In the genomic region with DNA sequence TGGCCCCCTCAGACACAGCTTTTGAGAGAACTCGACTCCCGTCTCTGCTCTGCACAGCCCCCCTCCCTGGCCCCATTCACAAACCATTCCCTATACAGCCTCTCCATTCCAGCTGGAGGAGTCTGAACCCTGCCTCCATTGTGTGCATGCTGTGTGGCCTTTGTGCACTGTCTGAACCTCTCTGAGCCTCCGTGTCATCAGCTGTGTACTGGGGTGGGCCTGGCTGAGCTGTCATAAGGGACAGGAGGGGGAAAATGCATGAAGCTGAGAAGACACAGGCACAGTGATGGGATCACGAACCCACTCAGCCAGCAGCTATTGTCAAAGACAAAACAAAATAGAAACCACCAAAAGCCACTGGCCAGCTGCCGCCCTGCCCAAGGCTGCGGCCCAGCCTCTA, we compare ENCODE assay signal across 1 cellular context.
TF ChIP-seq lines count a peak whose summit lies in the region.

No MANE protein-coding gene starts in this region.

TF ChIP-seq in K562, 482 proteins besides CTCF, POLR2A, EP300 and RAD21 (continued from another document and continues in another):
- no peak for TF ChIP-seq PREB (CRISPR knock-in tag; IDR thresholded peaks at IDR 0.05)
- no peak for TF ChIP-seq WHSC1 (IDR thresholded peaks at IDR 0.05; ENCODE audit: low read length)
- TF ChIP-seq MCM7 (IDR thresholded peaks at IDR 0.05), result no peak
- peak; percentile 51 for TF ChIP-seq DACH1 (IDR thresholded peaks at IDR 0.05; ENCODE audit: partially characterized antibody)
- TF ChIP-seq SIN3B (IDR thresholded peaks at IDR 0.05; ENCODE audit: low read depth), result no peak
- peak; percentile 89; the same call in 1 of the 2 replicates for TF ChIP-seq PTBP1 (IDR thresholded peaks at IDR 0.05; ENCODE audit: low read depth, low read length)
- no peak for TF ChIP-seq ZNF445 (CRISPR knock-in tag; IDR thresholded peaks at IDR 0.05; ENCODE audit: low read depth)
- TF ChIP-seq, protein P1, sequence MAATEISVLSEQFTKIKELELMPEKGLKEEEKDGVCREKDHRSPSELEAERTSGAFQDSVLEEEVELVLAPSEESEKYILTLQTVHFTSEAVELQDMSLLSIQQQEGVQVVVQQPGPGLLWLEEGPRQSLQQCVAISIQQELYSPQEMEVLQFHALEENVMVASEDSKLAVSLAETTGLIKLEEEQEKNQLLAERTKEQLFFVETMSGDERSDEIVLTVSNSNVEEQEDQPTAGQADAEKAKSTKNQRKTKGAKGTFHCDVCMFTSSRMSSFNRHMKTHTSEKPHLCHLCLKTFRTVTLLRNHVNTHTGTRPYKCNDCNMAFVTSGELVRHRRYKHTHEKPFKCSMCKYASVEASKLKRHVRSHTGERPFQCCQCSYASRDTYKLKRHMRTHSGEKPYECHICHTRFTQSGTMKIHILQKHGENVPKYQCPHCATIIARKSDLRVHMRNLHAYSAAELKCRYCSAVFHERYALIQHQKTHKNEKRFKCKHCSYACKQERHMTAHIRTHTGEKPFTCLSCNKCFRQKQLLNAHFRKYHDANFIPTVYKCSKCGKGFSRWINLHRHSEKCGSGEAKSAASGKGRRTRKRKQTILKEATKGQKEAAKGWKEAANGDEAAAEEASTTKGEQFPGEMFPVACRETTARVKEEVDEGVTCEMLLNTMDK (IDR thresholded peaks at IDR 0.05; ENCODE audit: borderline replicate concordance, insufficient read depth, low read depth, low read length, poor library complexity, severe bottlenecking), result no peak
- TF ChIP-seq ERF (CRISPR knock-in tag; IDR thresholded peaks at IDR 0.05), result no peak
- TF ChIP-seq DIDO1 (tag; IDR thresholded peaks at IDR 0.05; ENCODE audit: low read depth), result no peak
- TF ChIP-seq, protein P2, sequence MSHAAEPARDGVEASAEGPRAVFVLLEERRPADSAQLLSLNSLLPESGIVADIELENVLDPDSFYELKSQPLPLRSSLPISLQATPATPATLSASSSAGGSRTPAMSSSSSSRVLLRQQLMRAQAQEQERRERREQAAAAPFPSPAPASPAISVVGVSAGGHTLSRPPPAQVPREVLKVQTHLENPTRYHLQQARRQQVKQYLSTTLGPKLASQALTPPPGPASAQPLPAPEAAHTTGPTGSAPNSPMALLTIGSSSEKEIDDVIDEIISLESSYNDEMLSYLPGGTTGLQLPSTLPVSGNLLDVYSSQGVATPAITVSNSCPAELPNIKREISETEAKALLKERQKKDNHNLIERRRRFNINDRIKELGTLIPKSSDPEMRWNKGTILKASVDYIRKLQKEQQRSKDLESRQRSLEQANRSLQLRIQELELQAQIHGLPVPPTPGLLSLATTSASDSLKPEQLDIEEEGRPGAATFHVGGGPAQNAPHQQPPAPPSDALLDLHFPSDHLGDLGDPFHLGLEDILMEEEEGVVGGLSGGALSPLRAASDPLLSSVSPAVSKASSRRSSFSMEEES (CRISPR knock-in tag; IDR thresholded peaks at IDR 0.05), result no peak
- TF ChIP-seq ZFP36 (IDR thresholded peaks at IDR 0.05; ENCODE audit: low read depth, low read length, partially characterized antibody), result peak; percentile 85
- TF ChIP-seq NFIC (IDR thresholded peaks at IDR 0.05), result no peak
- TF ChIP-seq, protein P3, sequence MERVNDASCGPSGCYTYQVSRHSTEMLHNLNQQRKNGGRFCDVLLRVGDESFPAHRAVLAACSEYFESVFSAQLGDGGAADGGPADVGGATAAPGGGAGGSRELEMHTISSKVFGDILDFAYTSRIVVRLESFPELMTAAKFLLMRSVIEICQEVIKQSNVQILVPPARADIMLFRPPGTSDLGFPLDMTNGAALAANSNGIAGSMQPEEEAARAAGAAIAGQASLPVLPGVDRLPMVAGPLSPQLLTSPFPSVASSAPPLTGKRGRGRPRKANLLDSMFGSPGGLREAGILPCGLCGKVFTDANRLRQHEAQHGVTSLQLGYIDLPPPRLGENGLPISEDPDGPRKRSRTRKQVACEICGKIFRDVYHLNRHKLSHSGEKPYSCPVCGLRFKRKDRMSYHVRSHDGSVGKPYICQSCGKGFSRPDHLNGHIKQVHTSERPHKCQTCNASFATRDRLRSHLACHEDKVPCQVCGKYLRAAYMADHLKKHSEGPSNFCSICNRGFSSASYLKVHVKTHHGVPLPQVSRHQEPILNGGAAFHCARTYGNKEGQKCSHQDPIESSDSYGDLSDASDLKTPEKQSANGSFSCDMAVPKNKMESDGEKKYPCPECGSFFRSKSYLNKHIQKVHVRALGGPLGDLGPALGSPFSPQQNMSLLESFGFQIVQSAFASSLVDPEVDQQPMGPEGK (CRISPR knock-in tag; IDR thresholded peaks at IDR 0.05; ENCODE audit: borderline replicate concordance), result no peak
- no peak for TF ChIP-seq MECOM (CRISPR knock-in tag; IDR thresholded peaks at IDR 0.05)
- no peak for TF ChIP-seq ETV1 (tag; conservative IDR thresholded peaks at IDR 0.05; ENCODE audit: low read depth)
- TF ChIP-seq ADNP (tag; IDR thresholded peaks at IDR 0.05), result peak; percentile 54
- TF ChIP-seq ZBTB17 (CRISPR knock-in tag; IDR thresholded peaks at IDR 0.05), result no peak
- TF ChIP-seq SOX6 (IDR thresholded peaks at IDR 0.05), result no peak
- TF ChIP-seq NRF1 (conservative IDR thresholded peaks at IDR 0.05 in 1 of 2, IDR thresholded peaks at IDR 0.05 in 1 of 2), result no peak
- TF ChIP-seq HDAC2 (IDR thresholded peaks at IDR 0.05), result peak; percentile 31; the same call in 1 of the 2 replicates
- TF ChIP-seq GTF2E2 (tag; IDR thresholded peaks at IDR 0.05), result no peak
- TF ChIP-seq ZNF766 (CRISPR knock-in tag; conservative IDR thresholded peaks at IDR 0.05), result no peak
- TF ChIP-seq, protein P4, sequence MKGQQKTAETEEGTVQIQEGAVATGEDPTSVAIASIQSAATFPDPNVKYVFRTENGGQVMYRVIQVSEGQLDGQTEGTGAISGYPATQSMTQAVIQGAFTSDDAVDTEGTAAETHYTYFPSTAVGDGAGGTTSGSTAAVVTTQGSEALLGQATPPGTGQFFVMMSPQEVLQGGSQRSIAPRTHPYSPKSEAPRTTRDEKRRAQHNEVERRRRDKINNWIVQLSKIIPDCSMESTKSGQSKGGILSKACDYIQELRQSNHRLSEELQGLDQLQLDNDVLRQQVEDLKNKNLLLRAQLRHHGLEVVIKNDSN (CRISPR knock-in tag; IDR thresholded peaks at IDR 0.05), result no peak
- no peak for TF ChIP-seq ZHX1 (conservative IDR thresholded peaks at IDR 0.05; ENCODE audit: low read length)
- TF ChIP-seq MLLT1 (IDR thresholded peaks at IDR 0.05), result no peak
- no peak for TF ChIP-seq TRIM24 (IDR thresholded peaks at IDR 0.05)
- TF ChIP-seq ZNF197 (CRISPR knock-in tag; IDR thresholded peaks at IDR 0.05; ENCODE audit: low read depth), result no peak
- TF ChIP-seq FUS (optimal IDR thresholded peaks at IDR 0.05; ENCODE audit: low read depth, low read length), result no peak
- TF ChIP-seq FOSL1 (tag; conservative IDR thresholded peaks at IDR 0.05), result no peak
- TF ChIP-seq ZNF354B (CRISPR knock-in tag; IDR thresholded peaks at IDR 0.05), result no peak
- TF ChIP-seq GTF2B (IDR thresholded peaks at IDR 0.05; ENCODE audit: extremely low read depth, insufficient read length), result no peak
- peak; percentile 34 to 75; a peak in 3 of 4 replicates for TF ChIP-seq KDM1A (IDR thresholded peaks at IDR 0.05)
- TF ChIP-seq, protein P5, sequence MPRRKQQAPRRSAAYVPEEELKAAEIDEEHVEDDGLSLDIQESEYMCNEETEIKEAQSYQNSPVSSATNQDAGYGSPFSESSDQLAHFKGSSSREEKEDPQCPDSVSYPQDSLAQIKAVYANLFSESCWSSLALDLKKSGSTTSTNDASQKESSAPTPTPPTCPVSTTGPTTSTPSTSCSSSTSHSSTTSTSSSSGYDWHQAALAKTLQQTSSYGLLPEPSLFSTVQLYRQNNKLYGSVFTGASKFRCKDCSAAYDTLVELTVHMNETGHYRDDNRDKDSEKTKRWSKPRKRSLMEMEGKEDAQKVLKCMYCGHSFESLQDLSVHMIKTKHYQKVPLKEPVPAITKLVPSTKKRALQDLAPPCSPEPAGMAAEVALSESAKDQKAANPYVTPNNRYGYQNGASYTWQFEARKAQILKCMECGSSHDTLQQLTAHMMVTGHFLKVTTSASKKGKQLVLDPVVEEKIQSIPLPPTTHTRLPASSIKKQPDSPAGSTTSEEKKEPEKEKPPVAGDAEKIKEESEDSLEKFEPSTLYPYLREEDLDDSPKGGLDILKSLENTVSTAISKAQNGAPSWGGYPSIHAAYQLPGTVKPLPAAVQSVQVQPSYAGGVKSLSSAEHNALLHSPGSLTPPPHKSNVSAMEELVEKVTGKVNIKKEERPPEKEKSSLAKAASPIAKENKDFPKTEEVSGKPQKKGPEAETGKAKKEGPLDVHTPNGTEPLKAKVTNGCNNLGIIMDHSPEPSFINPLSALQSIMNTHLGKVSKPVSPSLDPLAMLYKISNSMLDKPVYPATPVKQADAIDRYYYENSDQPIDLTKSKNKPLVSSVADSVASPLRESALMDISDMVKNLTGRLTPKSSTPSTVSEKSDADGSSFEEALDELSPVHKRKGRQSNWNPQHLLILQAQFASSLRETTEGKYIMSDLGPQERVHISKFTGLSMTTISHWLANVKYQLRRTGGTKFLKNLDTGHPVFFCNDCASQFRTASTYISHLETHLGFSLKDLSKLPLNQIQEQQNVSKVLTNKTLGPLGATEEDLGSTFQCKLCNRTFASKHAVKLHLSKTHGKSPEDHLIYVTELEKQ (CRISPR knock-in tag; IDR thresholded peaks at IDR 0.05), result no peak
- no peak for TF ChIP-seq CBX1 (IDR thresholded peaks at IDR 0.05; ENCODE audit: low read depth)
- TF ChIP-seq STAG1 (CRISPR knock-in tag; IDR thresholded peaks at IDR 0.05; ENCODE audit: borderline replicate concordance), result no peak
- no peak for TF ChIP-seq TBP (optimal IDR thresholded peaks at IDR 0.05; ENCODE audit: low read depth, low read length)
- TF ChIP-seq, protein P6, sequence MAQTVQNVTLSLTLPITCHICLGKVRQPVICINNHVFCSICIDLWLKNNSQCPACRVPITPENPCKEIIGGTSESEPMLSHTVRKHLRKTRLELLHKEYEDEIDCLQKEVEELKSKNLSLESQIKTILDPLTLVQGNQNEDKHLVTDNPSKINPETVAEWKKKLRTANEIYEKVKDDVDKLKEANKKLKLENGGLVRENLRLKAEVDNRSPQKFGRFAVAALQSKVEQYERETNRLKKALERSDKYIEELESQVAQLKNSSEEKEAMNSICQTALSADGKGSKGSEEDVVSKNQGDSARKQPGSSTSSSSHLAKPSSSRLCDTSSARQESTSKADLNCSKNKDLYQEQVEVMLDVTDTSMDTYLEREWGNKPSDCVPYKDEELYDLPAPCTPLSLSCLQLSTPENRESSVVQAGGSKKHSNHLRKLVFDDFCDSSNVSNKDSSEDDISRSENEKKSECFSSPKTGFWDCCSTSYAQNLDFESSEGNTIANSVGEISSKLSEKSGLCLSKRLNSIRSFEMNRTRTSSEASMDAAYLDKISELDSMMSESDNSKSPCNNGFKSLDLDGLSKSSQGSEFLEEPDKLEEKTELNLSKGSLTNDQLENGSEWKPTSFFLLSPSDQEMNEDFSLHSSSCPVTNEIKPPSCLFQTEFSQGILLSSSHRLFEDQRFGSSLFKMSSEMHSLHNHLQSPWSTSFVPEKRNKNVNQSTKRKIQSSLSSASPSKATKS (CRISPR knock-in tag; IDR thresholded peaks at IDR 0.05), result no peak
- no peak for TF ChIP-seq GATAD2B (IDR thresholded peaks at IDR 0.05; ENCODE audit: borderline replicate concordance)
- TF ChIP-seq FOXO4 (CRISPR knock-in tag; IDR thresholded peaks at IDR 0.05), result no peak
